In genomic region chr9:102950341-102950740, GRCh38 we compare ENCODE assay signal across 27 cellular contexts. TPM values are rescaled to one million over a fixed set of nuclear protein-coding genes. Genes with fewer than 3 reads are reported as not detected.
DNase-seq lines count a peak whose midpoint lies in the region; ATAC-seq, FAIRE-seq and TF ChIP-seq lines count a peak whose summit lies in the region.
"Had no signal": no experiment of that assay in that cellular context is flagged by ENCODE, and none has a peak within 500 bp of the region (broad histone marks: within the 10 kb centered on the region; RNA-seq: fewer than 3 reads in every experiment).

No MANE protein-coding gene starts in this region.

- H3K9me3 ChIP-seq in MG63, result no peaks in the 10 kb centered on the region
- H3K9me3 ChIP-seq in esophagus squamous epithelium, result no peaks in the 10 kb centered on the region
- H3K9me3 ChIP-seq: BLaER1 treated with 17β-estradiol and CSF1 and Interleukin-3, amounts not matched to agents 10 nM and 100 nM had no signal

- no peak for TF ChIP-seq CTCF in esophagus squamous epithelium (IDR thresholded peaks at IDR 0.05)

- intact Hi-C loops in esophagus squamous epithelium (cut with DNase I), result no loop called here

- no peak overlapping the region for H3K27ac Mint-ChIP-seq in naive thymus-derived CD8-positive, alpha-beta T cell
- H3K27ac Mint-ChIP-seq: CD4-positive, alpha-beta memory T cell; HFFc6 had no signal

- H3K4me1 ChIP-seq in esophagus squamous epithelium, result no peaks in the 10 kb centered on the region
- H3K4me1 ChIP-seq: BLaER1 treated with 17β-estradiol and CSF1 and Interleukin-3, amounts not matched to agents 10 nM and 100 nM; Caco-2 had no signal

- ATAC-seq in naive thymus-derived CD8-positive, alpha-beta T cell, result no peak

- no peaks in the 10 kb centered on the region for H3K36me3 ChIP-seq in MG63
- no peaks in the 10 kb centered on the region for H3K36me3 ChIP-seq in esophagus squamous epithelium
- H3K36me3 ChIP-seq: BLaER1 treated with 17β-estradiol and CSF1 and Interleukin-3, amounts not matched to agents 10 nM and 100 nM had no signal

- no peak overlapping the region for H3K27ac ChIP-seq in esophagus squamous epithelium
- H3K27ac ChIP-seq: BLaER1 treated with 17β-estradiol and CSF1 and Interleukin-3, amounts not matched to agents 10 nM and 100 nM; HL-60 had no signal

- POLR2A ChIA-PET in naive thymus-derived CD8-positive, alpha-beta T cell (lab: Charles Lee), result no interaction called here

- DNase-seq in H54 (ENCODE audit: insufficient read length, low spot score), result peak; percentile 1
- peak; percentile 23 for DNase-seq in MG63
- peak; percentile 0 for DNase-seq in astrocyte of the hippocampus (ENCODE audit: low read depth, low spot score)
- peak; percentile 45 for DNase-seq in kidney tubule cell (ENCODE audit: low spot score)
- no peak for DNase-seq in esophagus squamous epithelium (lab: John Stamatoyannopoulos, UW)
- DNase-seq in AML-193 (lab: John Stamatoyannopoulos, UW), result no peak
- DNase-seq in naive thymus-derived CD8-positive, alpha-beta T cell, result no peak
- DNase-seq: ACHN; Caco-2; CD4-positive, alpha-beta memory T cell; DMS 273 treated with DMSO at 0.1 percent for 48 hours; H7; HFFc6; KBM-7; NCI-H1105; NCI-H146; NCI-H2029; NCI-H2171; NCI-H345; OCI-M1; SHP77 had no signal

- FAIRE-seq in H54 (lab: Jason Lieb, UNC), result peak; percentile 91
- FAIRE-seq: G401.6, GM18507 had no signal

- WGBS in esophagus squamous epithelium, 2 donors, result 54 to 63% methylated on average over 3 of the region's 3 CpGs

- no peaks in the 10 kb centered on the region for H3K27me3 Mint-ChIP-seq in naive thymus-derived CD8-positive, alpha-beta T cell
- H3K27me3 Mint-ChIP-seq: CD4-positive, alpha-beta memory T cell had no signal

- no peak overlapping the region for H3K4me3 Mint-ChIP-seq in naive thymus-derived CD8-positive, alpha-beta T cell
- H3K4me3 Mint-ChIP-seq: CD4-positive, alpha-beta memory T cell; HFFc6 had no signal

- peaks cover 0 to 16% (median 4%) of the 10 kb centered on the region in 9 donors for H3K9me3 Mint-ChIP-seq in naive thymus-derived CD8-positive, alpha-beta T cell

- no peaks in the 10 kb centered on the region for H3K4me1 Mint-ChIP-seq in naive thymus-derived CD8-positive, alpha-beta T cell
- H3K4me1 Mint-ChIP-seq: CD4-positive, alpha-beta memory T cell had no signal

- TF ChIP-seq POLR2A in H54 (IDR thresholded peaks at IDR 0.05; ENCODE audit: low read depth, low read length) (no peak), esophagus squamous epithelium (IDR thresholded peaks at IDR 0.05) (no peak)

- H3K4me3 ChIP-seq in MG63 (no peak overlapping the region), esophagus squamous epithelium (no peak overlapping the region)
- H3K4me3 ChIP-seq: BLaER1 treated with 17β-estradiol and CSF1 and Interleukin-3, amounts not matched to agents 10 nM and 100 nM had no signal

- H3K27me3 ChIP-seq in MG63 (no peaks in the 10 kb centered on the region), esophagus squamous epithelium (no peaks in the 10 kb centered on the region)
- H3K27me3 ChIP-seq: BLaER1 treated with 17β-estradiol and CSF1 and Interleukin-3, amounts not matched to agents 10 nM and 100 nM had no signal

- peaks cover 0 to 4% (median 0%) of the 10 kb centered on the region in 3 donors for H3K36me3 Mint-ChIP-seq in naive thymus-derived CD8-positive, alpha-beta T cell
- H3K36me3 Mint-ChIP-seq: CD4-positive, alpha-beta memory T cell had no signal

RNA-seq across cellular contexts. Expression of gene CYLC2, which starts 44.8 kb away (rescaled TPM):
- not detected in 2 replicates for total RNA-seq in MG63 (2014; rRNA removed; shearing (Covaris generic); ENCODE audit: low replicate concordance)
- not detected for total RNA-seq in esophagus squamous epithelium
- total RNA-seq in naive thymus-derived CD8-positive, alpha-beta T cell, result not detected
- polyA plus RNA-seq in naive thymus-derived CD8-positive, alpha-beta T cell, result not detected
- total RNA-seq: Caco-2; CD4-positive, alpha-beta memory T cell; H7; HFFc6; HT-29; RPMI7951 had no signal
- polyA plus RNA-seq: CD4-positive, alpha-beta memory T cell had no signal

Comparison
In these comparisons a context has a peak if more than half of its experiments do, and no peak if none do; other contexts are left out.
1. DNase-seq: peak in H54 (single experiment), MG63 (single experiment), astrocyte of the hippocampus (single experiment) and kidney tubule cell (single experiment); none in esophagus squamous epithelium (single experiment), AML-193 (0 of 2) and naive thymus-derived CD8-positive, alpha-beta T cell (0 of 10).